25 cellular contexts compared by ENCODE assay signal in genomic region chr2:232214053-232214452, GRCh38.
"Had no signal": no experiment of that assay in that cellular context is flagged by ENCODE, and none has a peak within 500 bp of the region (broad histone marks: within the 10 kb centered on the region; RNA-seq: fewer than 3 reads in every experiment).

No MANE protein-coding gene starts in this region.

- H3K4me3 Mint-ChIP-seq: activated B cell treated with CpG ODN at 0.5 μM for 24 hours; activated CD4-positive, alpha-beta T cell treated with anti-CD3 and anti-CD28 coated beads for 36 hours; activated naive CD4-positive, alpha-beta T cell treated with anti-CD3 and anti-CD28 coated beads for 36 hours; activated naive CD8-positive, alpha-beta T cell treated with anti-CD3 and anti-CD28 coated beads, Interleukin-2, amount 10 ng/mL, durations not matched to agents 7 days and 5 days; activated T-cell treated with anti-CD3 and anti-CD28 coated beads, Interleukin-2, amount 50 U/mL, for 72 hours; brain; naive thymus-derived CD8-positive, alpha-beta T cell; neural progenitor cell; T-helper 17 cell had no signal

- H2AFZ ChIP-seq: neural progenitor cell had no signal

- H3K9me3 Mint-ChIP-seq: activated B cell treated with CpG ODN at 0.5 μM for 24 hours; activated naive CD4-positive, alpha-beta T cell treated with anti-CD3 and anti-CD28 coated beads for 36 hours; activated naive CD8-positive, alpha-beta T cell treated with anti-CD3 and anti-CD28 coated beads, Interleukin-2, amount 10 ng/mL, durations not matched to agents 7 days and 5 days; activated T-cell treated with anti-CD3 and anti-CD28 coated beads, Interleukin-2, amount 50 U/mL, for 72 hours; brain; naive thymus-derived CD8-positive, alpha-beta T cell; neural progenitor cell had no signal

- H3K9me3 ChIP-seq: thoracic aorta, upper lobe of left lung had no signal

- H3K4me1 ChIP-seq: neural progenitor cell had no signal

- ATAC-seq: activated CD4-positive, alpha-beta T cell treated with anti-CD3 and anti-CD28 coated beads for 36 hours; activated T-cell treated with anti-CD3 and anti-CD28 coated beads, Interleukin-2, amount 50 U/mL, for 72 hours; naive thymus-derived CD8-positive, alpha-beta T cell; sciatic nerve; T-helper 17 cell had no signal

- H3K27me3 ChIP-seq: neural progenitor cell, upper lobe of left lung had no signal

- H3K4me2 ChIP-seq: neural progenitor cell had no signal

- H3K4me1 Mint-ChIP-seq: brain had no signal

- H3K9ac ChIP-seq: neural progenitor cell had no signal

- H3K27me3 Mint-ChIP-seq: activated B cell treated with CpG ODN at 0.5 μM for 24 hours; activated CD4-positive, alpha-beta T cell treated with anti-CD3 and anti-CD28 coated beads for 36 hours; activated naive CD8-positive, alpha-beta T cell treated with anti-CD3 and anti-CD28 coated beads, Interleukin-2, amount 10 ng/mL, durations not matched to agents 7 days and 5 days; brain; naive thymus-derived CD8-positive, alpha-beta T cell; T-helper 17 cell had no signal

- H3K4me3 ChIP-seq: lung, neural progenitor cell, thoracic aorta, upper lobe of left lung had no signal

- H3K27ac ChIP-seq: neural progenitor cell, thoracic aorta, upper lobe of left lung had no signal

- H3K36me3 ChIP-seq: neural progenitor cell had no signal

- DNase-seq: activated B cell treated with CpG ODN at 0.5 μM for 24 hours; activated CD4-positive, alpha-beta T cell treated with anti-CD3 and anti-CD28 coated beads for 36 hours; activated CD4-positive, alpha-beta T cell treated with anti-CD3 and anti-CD28 coated beads, Interleukin-2, amount 50 U/mL, for 4 hours; activated effector memory CD4-positive, alpha-beta T cell treated with Interleukin-2 at 50 U/mL for 16 hours; activated naive CD4-positive, alpha-beta T cell treated with anti-CD3 and anti-CD28 coated beads for 36 hours; activated naive CD8-positive, alpha-beta T cell treated with anti-CD3 and anti-CD28 coated beads, Interleukin-2, amount 10 ng/mL, durations not matched to agents 7 days and 5 days; activated T-cell treated with anti-CD3 and anti-CD28 coated beads, Interleukin-2, amount 50 U/mL, for 72 hours; amygdala; central memory CD4-positive, alpha-beta T cell; effector memory CD4-positive, alpha-beta T cell; foreskin melanocyte; hippocampal formation; islet precursor cell; naive thymus-derived CD8-positive, alpha-beta T cell; stimulated activated CD4-positive, alpha-beta T cell treated with anti-CD3 and anti-CD28 coated beads, Interleukin-2, amount 100 ng/mL, for 48 hours; stimulated activated CD8-positive, alpha-beta memory T cell treated with anti-CD3 and anti-CD28 coated beads, Interleukin-4, amount 100 ng/mL, for 48 hours; stimulated activated naive CD4-positive, alpha-beta T cell treated with Interleukin-2 at 50 U/mL for 16 hours; SW 1271; T-helper 17 cell; upper lobe of left lung had no signal
